In genomic region chr1:30751830-30752650, GRCh38 we compare ENCODE assay signal across 1 cellular context.
TF ChIP-seq lines count a peak whose summit lies in the region.

No MANE protein-coding gene starts in this region.

TF ChIP-seq in GM12878, 131 proteins besides CTCF, POLR2A, EP300 and RAD21:
- TF ChIP-seq ESRRA (IDR thresholded peaks at IDR 0.05; ENCODE audit: low read length) (no peak), PAX5 (IDR thresholded peaks at IDR 0.05; ENCODE audit: borderline replicate concordance, low read depth, low read length) (no peak), KLF5 (IDR thresholded peaks at IDR 0.05; ENCODE audit: partially characterized antibody) (peak; percentile 72), NBN (IDR thresholded peaks at IDR 0.05) (peak; percentile 16; the same call in 1 of the 2 replicates), ETV6 (conservative IDR thresholded peaks at IDR 0.05 in 1 of 2, IDR thresholded peaks at IDR 0.05 in 1 of 2; ENCODE audit: borderline replicate concordance in 1 of 2, low read depth in 1 of 2) (no peak), JUND (IDR thresholded peaks at IDR 0.05; ENCODE audit: low read depth, low read length) (0 out of 2 replicates have a peak, but pooled peaks have one; percentile 6), LARP7 (IDR thresholded peaks at IDR 0.05) (no peak), ZBTB4 (CRISPR knock-in tag; IDR thresholded peaks at IDR 0.05) (no peak), IKZF1 (conservative IDR thresholded peaks at IDR 0.05) (peak; percentile 40; the same call in 1 of the 2 replicates), CHD4 (IDR thresholded peaks at IDR 0.05) (no peak), POLR2AphosphoS5 (IDR thresholded peaks at IDR 0.05; ENCODE audit: low read length) (peak; percentile 72), NFIC (IDR thresholded peaks at IDR 0.05; ENCODE audit: low read depth, low read length) (no peak), RCOR1 (conservative IDR thresholded peaks at IDR 0.05; ENCODE audit: low read depth, low read length) (no peak), ATF7 (IDR thresholded peaks at IDR 0.05; ENCODE audit: low read depth) (peak; percentile 86), HDAC6 (IDR thresholded peaks at IDR 0.05; ENCODE audit: unreplicated experiment) (no peak), EZH2 (IDR thresholded peaks at IDR 0.05; ENCODE audit: borderline replicate concordance, control insufficient read depth, low read depth, low read length) (no peak), IKZF2 (IDR thresholded peaks at IDR 0.05) (0 out of 4 replicates have a peak, but pooled peaks of 1 of the 2 experiments have one; percentile 44), MEF2B (IDR thresholded peaks at IDR 0.05; ENCODE audit: partially characterized antibody, poor library complexity, severe bottlenecking) (no peak), SMARCA5 (IDR thresholded peaks at IDR 0.05) (no peak), TCF7 (IDR thresholded peaks at IDR 0.05; ENCODE audit: borderline replicate concordance) (no peak), MTA3 (IDR thresholded peaks at IDR 0.05; ENCODE audit: borderline replicate concordance, low read length) (no peak), FOXK2 (IDR thresholded peaks at IDR 0.05) (no peak), ASH2L (IDR thresholded peaks at IDR 0.05; ENCODE audit: borderline replicate concordance, low read depth) (no peak), NR2F1 (conservative IDR thresholded peaks at IDR 0.05) (no peak), NRF1 (conservative IDR thresholded peaks at IDR 0.05; ENCODE audit: low read depth, low read length) (no peak)
- TF ChIP-seq, protein P1, sequence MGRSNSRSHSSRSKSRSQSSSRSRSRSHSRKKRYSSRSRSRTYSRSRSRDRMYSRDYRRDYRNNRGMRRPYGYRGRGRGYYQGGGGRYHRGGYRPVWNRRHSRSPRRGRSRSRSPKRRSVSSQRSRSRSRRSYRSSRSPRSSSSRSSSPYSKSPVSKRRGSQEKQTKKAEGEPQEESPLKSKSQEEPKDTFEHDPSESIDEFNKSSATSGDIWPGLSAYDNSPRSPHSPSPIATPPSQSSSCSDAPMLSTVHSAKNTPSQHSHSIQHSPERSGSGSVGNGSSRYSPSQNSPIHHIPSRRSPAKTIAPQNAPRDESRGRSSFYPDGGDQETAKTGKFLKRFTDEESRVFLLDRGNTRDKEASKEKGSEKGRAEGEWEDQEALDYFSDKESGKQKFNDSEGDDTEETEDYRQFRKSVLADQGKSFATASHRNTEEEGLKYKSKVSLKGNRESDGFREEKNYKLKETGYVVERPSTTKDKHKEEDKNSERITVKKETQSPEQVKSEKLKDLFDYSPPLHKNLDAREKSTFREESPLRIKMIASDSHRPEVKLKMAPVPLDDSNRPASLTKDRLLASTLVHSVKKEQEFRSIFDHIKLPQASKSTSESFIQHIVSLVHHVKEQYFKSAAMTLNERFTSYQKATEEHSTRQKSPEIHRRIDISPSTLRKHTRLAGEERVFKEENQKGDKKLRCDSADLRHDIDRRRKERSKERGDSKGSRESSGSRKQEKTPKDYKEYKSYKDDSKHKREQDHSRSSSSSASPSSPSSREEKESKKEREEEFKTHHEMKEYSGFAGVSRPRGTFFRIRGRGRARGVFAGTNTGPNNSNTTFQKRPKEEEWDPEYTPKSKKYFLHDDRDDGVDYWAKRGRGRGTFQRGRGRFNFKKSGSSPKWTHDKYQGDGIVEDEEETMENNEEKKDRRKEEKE (IDR thresholded peaks at IDR 0.05), result 0 out of 2 replicates have a peak, but pooled peaks have one; percentile 62
- TF ChIP-seq, protein P2, sequence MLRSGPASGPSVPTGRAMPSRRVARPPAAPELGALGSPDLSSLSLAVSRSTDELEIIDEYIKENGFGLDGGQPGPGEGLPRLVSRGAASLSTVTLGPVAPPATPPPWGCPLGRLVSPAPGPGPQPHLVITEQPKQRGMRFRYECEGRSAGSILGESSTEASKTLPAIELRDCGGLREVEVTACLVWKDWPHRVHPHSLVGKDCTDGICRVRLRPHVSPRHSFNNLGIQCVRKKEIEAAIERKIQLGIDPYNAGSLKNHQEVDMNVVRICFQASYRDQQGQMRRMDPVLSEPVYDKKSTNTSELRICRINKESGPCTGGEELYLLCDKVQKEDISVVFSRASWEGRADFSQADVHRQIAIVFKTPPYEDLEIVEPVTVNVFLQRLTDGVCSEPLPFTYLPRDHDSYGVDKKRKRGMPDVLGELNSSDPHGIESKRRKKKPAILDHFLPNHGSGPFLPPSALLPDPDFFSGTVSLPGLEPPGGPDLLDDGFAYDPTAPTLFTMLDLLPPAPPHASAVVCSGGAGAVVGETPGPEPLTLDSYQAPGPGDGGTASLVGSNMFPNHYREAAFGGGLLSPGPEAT (IDR thresholded peaks at IDR 0.05; ENCODE audit: low read depth), result peak; percentile 43; the same call in 1 of the 2 replicates
- TF ChIP-seq, protein P3, sequence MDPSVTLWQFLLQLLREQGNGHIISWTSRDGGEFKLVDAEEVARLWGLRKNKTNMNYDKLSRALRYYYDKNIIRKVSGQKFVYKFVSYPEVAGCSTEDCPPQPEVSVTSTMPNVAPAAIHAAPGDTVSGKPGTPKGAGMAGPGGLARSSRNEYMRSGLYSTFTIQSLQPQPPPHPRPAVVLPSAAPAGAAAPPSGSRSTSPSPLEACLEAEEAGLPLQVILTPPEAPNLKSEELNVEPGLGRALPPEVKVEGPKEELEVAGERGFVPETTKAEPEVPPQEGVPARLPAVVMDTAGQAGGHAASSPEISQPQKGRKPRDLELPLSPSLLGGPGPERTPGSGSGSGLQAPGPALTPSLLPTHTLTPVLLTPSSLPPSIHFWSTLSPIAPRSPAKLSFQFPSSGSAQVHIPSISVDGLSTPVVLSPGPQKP (IDR thresholded peaks at IDR 0.05; ENCODE audit: low read depth, low read length), result no peak
- TF ChIP-seq, protein P4, sequence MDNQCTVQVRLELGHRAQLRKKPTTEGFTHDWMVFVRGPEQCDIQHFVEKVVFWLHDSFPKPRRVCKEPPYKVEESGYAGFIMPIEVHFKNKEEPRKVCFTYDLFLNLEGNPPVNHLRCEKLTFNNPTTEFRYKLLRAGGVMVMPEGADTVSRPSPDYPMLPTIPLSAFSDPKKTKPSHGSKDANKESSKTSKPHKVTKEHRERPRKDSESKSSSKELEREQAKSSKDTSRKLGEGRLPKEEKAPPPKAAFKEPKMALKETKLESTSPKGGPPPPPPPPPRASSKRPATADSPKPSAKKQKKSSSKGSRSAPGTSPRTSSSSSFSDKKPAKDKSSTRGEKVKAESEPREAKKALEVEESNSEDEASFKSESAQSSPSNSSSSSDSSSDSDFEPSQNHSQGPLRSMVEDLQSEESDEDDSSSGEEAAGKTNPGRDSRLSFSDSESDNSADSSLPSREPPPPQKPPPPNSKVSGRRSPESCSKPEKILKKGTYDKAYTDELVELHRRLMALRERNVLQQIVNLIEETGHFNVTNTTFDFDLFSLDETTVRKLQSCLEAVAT (IDR thresholded peaks at IDR 0.05), result peak; percentile 54; the same call in 1 of the 2 replicates
